Comparison of ENCODE assay signal across 27 cellular contexts in genomic region chr3:112307557-112307956, GRCh38. TPM values are rescaled to one million over a fixed set of nuclear protein-coding genes. Genes with fewer than 3 reads are reported as not detected.
"Had no signal": no experiment of that assay in that cellular context is flagged by ENCODE, and none has a peak within 500 bp of the region (broad histone marks: within the 10 kb centered on the region; RNA-seq: fewer than 3 reads in every experiment).

No MANE protein-coding gene starts in this region.

- DNase-seq: activated B cell treated with CpG ODN at 0.5 μM for 24 hours; activated CD4-positive, alpha-beta T cell treated with anti-CD3 and anti-CD28 coated beads for 36 hours; activated CD4-positive, alpha-beta T cell treated with anti-CD3 and anti-CD28 coated beads, Interleukin-2, amount 50 U/mL, for 4 hours; activated CD8-positive, alpha-beta memory T cell treated with anti-CD3 and anti-CD28 coated beads for 24 hours; activated CD8-positive, alpha-beta memory T cell treated with anti-CD3 and anti-CD28 coated beads, Interleukin-2, amount 50 U/mL, for 4 hours; activated T-cell treated with anti-CD3 and anti-CD28 coated beads, Interleukin-2, amount 50 U/mL, for 24 hours; aorta; caudate nucleus; effector CD4-positive, alpha-beta T cell; left cardiac atrium; natural killer cell; psoas muscle; stimulated activated CD4-positive, alpha-beta T cell treated with anti-CD3 and anti-CD28 coated beads, Interleukin-1b, Interleukin-23, amount 100 ng/mL, for 48 hours; substantia nigra; T-helper 9 cell had no signal

- H3K36me3 Mint-ChIP-seq: activated naive CD4-positive, alpha-beta T cell treated with anti-CD3 and anti-CD28 coated beads, Interleukin-2, amount 50 U/mL, for 72 hours; brain; natural killer cell had no signal

- H3K4me3 Mint-ChIP-seq: activated B cell treated with CpG ODN at 0.5 μM for 24 hours; activated CD4-positive, alpha-beta T cell treated with anti-CD3 and anti-CD28 coated beads for 36 hours; activated T-cell treated with anti-CD3 and anti-CD28 coated beads, Interleukin-2, amount 50 U/mL, for 24 hours; activated T-helper 17 cell treated with anti-CD3 and anti-CD28 coated beads, Interleukin-2, amount 50 U/mL, for 72 hours; dendritic cell treated with granulocyte-macrophage colony-stimulating factor and Interleukin-4, amounts not matched to agents 40 ng/mL and 50 ng/mL, for 4 days; natural killer cell; stimulated activated naive CD8-positive, alpha-beta T cell treated with anti-CD3 and anti-CD28 coated beads, Interleukin-15, Interleukin-2, amounts not matched to agents 100 ng/mL and 50 ng/mL, for 24 hours had no signal

- H3K27ac Mint-ChIP-seq: activated B cell treated with CpG ODN at 0.5 μM for 24 hours; activated CD4-positive, alpha-beta T cell treated with anti-CD3 and anti-CD28 coated beads for 36 hours; activated naive CD4-positive, alpha-beta T cell treated with anti-CD3 and anti-CD28 coated beads, Interleukin-2, amount 50 U/mL, for 72 hours; activated T-cell treated with anti-CD3 and anti-CD28 coated beads, Interleukin-2, amount 50 U/mL, for 24 hours; activated T-helper 17 cell treated with anti-CD3 and anti-CD28 coated beads, Interleukin-2, amount 50 U/mL, for 72 hours; dendritic cell treated with granulocyte-macrophage colony-stimulating factor and Interleukin-4, amounts not matched to agents 40 ng/mL and 50 ng/mL, for 4 days; natural killer cell; stimulated activated naive CD8-positive, alpha-beta T cell treated with anti-CD3 and anti-CD28 coated beads, Interleukin-15, Interleukin-2, amounts not matched to agents 100 ng/mL and 50 ng/mL, for 24 hours had no signal

- H3K27me3 Mint-ChIP-seq: activated B cell treated with CpG ODN at 0.5 μM for 24 hours; activated CD4-positive, alpha-beta T cell treated with anti-CD3 and anti-CD28 coated beads for 36 hours; activated T-cell treated with anti-CD3 and anti-CD28 coated beads, Interleukin-2, amount 50 U/mL, for 24 hours; activated T-helper 17 cell treated with anti-CD3 and anti-CD28 coated beads, Interleukin-2, amount 50 U/mL, for 72 hours; brain; dendritic cell treated with granulocyte-macrophage colony-stimulating factor and Interleukin-4, amounts not matched to agents 40 ng/mL and 50 ng/mL, for 4 days; stimulated activated naive CD8-positive, alpha-beta T cell treated with anti-CD3 and anti-CD28 coated beads, Interleukin-15, Interleukin-2, amounts not matched to agents 100 ng/mL and 50 ng/mL, for 24 hours had no signal

- H3K27me3 ChIP-seq: neutrophil, ovary, right atrium auricular region, tibial nerve had no signal

- ATAC-seq: activated CD4-positive, alpha-beta T cell treated with anti-CD3 and anti-CD28 coated beads for 36 hours; activated naive CD4-positive, alpha-beta T cell treated with anti-CD3 and anti-CD28 coated beads, Interleukin-2, amount 50 U/mL, for 72 hours; activated T-helper 17 cell treated with anti-CD3 and anti-CD28 coated beads, Interleukin-2, amount 50 U/mL, for 72 hours; esophagus mucosa; natural killer cell; psoas muscle had no signal

- H3K9me3 ChIP-seq: neutrophil, ovary, psoas muscle, right atrium auricular region, tibial nerve had no signal

- H3K27ac ChIP-seq: neutrophil, ovary, psoas muscle, tibial nerve had no signal

- H3K4me1 Mint-ChIP-seq: activated B cell treated with CpG ODN at 0.5 μM for 24 hours; activated CD4-positive, alpha-beta T cell treated with anti-CD3 and anti-CD28 coated beads for 36 hours; activated T-helper 17 cell treated with anti-CD3 and anti-CD28 coated beads, Interleukin-2, amount 50 U/mL, for 72 hours; natural killer cell had no signal

- H3K9me3 Mint-ChIP-seq: activated B cell treated with CpG ODN at 0.5 μM for 24 hours; activated naive CD4-positive, alpha-beta T cell treated with anti-CD3 and anti-CD28 coated beads, Interleukin-2, amount 50 U/mL, for 72 hours; activated T-cell treated with anti-CD3 and anti-CD28 coated beads, Interleukin-2, amount 50 U/mL, for 24 hours; activated T-helper 17 cell treated with anti-CD3 and anti-CD28 coated beads, Interleukin-2, amount 50 U/mL, for 72 hours; brain; dendritic cell treated with granulocyte-macrophage colony-stimulating factor and Interleukin-4, amounts not matched to agents 40 ng/mL and 50 ng/mL, for 4 days; natural killer cell; stimulated activated naive CD8-positive, alpha-beta T cell treated with anti-CD3 and anti-CD28 coated beads, Interleukin-15, Interleukin-2, amounts not matched to agents 100 ng/mL and 50 ng/mL, for 24 hours had no signal

- H3K36me3 ChIP-seq: neutrophil, ovary, right atrium auricular region, tibial nerve had no signal

- H3K4me3 ChIP-seq: lung, ovary, psoas muscle, right atrium auricular region, tibial nerve had no signal

RNA-seq across cellular contexts. Expression of gene SLC9C1, which starts 13.5 kb away (rescaled TPM):
- total RNA-seq: activated CD4-positive, alpha-beta T cell treated with anti-CD3 and anti-CD28 coated beads for 36 hours; activated naive CD4-positive, alpha-beta T cell treated with anti-CD3 and anti-CD28 coated beads, Interleukin-2, amount 50 U/mL, for 72 hours; activated T-helper 17 cell treated with anti-CD3 and anti-CD28 coated beads, Interleukin-2, amount 50 U/mL, for 72 hours; esophagus mucosa; natural killer cell; T-helper 1 cell treated with Interleukin-12 subunit alpha and Interleukin-12 subunit beta and Interleukin-4 antibody, amounts not matched to agents 30 ng/mL and 1 ng/mL, for 36 hours; tibial nerve had no signal
